ENCODE assay signal across 1 cellular context in genomic region chr4:147617173-147617840, GRCh38.
TF ChIP-seq lines count a peak whose summit lies in the region.

Gene TMEM184C (plus strand): TSS chr4:147617397. CDS start chr4:147617957, 560 bp downstream.

TF ChIP-seq in K562, 482 proteins besides CTCF, POLR2A, EP300 and RAD21 (continued from another document and continues in another):
- no peak for TF ChIP-seq ZNF318 (IDR thresholded peaks at IDR 0.05; ENCODE audit: borderline replicate concordance in 1 of 2, low read depth in 1 of 2)
- no peak for TF ChIP-seq E2F1 (CRISPR knock-in tag; IDR thresholded peaks at IDR 0.05)
- peak in 1 of 2 experiments; percentile 66 for TF ChIP-seq E2F6 (IDR thresholded peaks at IDR 0.05; ENCODE audit: borderline replicate concordance in 1 of 2, extremely low read depth in 1 of 2, insufficient read depth in 1 of 2, insufficient read length in 1 of 2, low read depth in 1 of 2, low read length in 1 of 2, poor library complexity in 1 of 2, severe bottlenecking in 1 of 2)
- TF ChIP-seq SUPT5H (IDR thresholded peaks at IDR 0.05): peak; percentile 87
- TF ChIP-seq NFATC3 (IDR thresholded peaks at IDR 0.05): no peak
- no peak for TF ChIP-seq ZNF408 (CRISPR knock-in tag; IDR thresholded peaks at IDR 0.05; ENCODE audit: low read depth)
- 0 out of 2 replicates have a peak, but pooled peaks have one; percentile 11 for TF ChIP-seq ATF3 (IDR thresholded peaks at IDR 0.05)
- TF ChIP-seq ATF3 (CRISPR knock-in tag; conservative IDR thresholded peaks at IDR 0.05): no peak
- TF ChIP-seq TAF7 (tag; IDR thresholded peaks at IDR 0.05): 0 out of 2 replicates have a peak, but pooled peaks have one; percentile 40
- TF ChIP-seq TFAM (CRISPR knock-in tag; conservative IDR thresholded peaks at IDR 0.05): no peak
- TF ChIP-seq TRIM24 (IDR thresholded peaks at IDR 0.05): peak in 1 of 2 experiments; percentile 85; a peak in 2 of 4 replicates
- TF ChIP-seq GABPB2 (CRISPR knock-in tag; conservative IDR thresholded peaks at IDR 0.05): no peak
- no peak for TF ChIP-seq POLR2AphosphoS2 (IDR thresholded peaks at IDR 0.05; ENCODE audit: low read length)
- TF ChIP-seq ZNF407 (IDR thresholded peaks at IDR 0.05; ENCODE audit: low read depth): no peak
- peak; percentile 73 for TF ChIP-seq ASH1L (IDR thresholded peaks at IDR 0.05; ENCODE audit: borderline replicate concordance, low read depth, partially characterized antibody)
- TF ChIP-seq ZNF347 (CRISPR knock-in tag; IDR thresholded peaks at IDR 0.05; ENCODE audit: low read depth): no peak
- no peak for TF ChIP-seq PTRF (tag; IDR thresholded peaks at IDR 0.05)
- TF ChIP-seq ZNF134 (CRISPR knock-in tag; conservative IDR thresholded peaks at IDR 0.05): no peak
- peak; percentile 84 for TF ChIP-seq TFAP4 (CRISPR knock-in tag; IDR thresholded peaks at IDR 0.05; ENCODE audit: borderline replicate concordance)
- TF ChIP-seq ZNF133 (CRISPR knock-in tag; IDR thresholded peaks at IDR 0.05): no peak
- no peak for TF ChIP-seq FOXP4 (CRISPR knock-in tag; IDR thresholded peaks at IDR 0.05; ENCODE audit: borderline replicate concordance)
- TF ChIP-seq HNRNPLL (IDR thresholded peaks at IDR 0.05; ENCODE audit: low read depth, low read length, poor library complexity, severe bottlenecking): peak; percentile 89
- no peak for TF ChIP-seq POU5F1 (IDR thresholded peaks at IDR 0.05; ENCODE audit: borderline replicate concordance, low read depth, low read length, partially characterized antibody)
- peak; percentile 53; the same call in 1 of the 2 replicates for TF ChIP-seq MBD2 (IDR thresholded peaks at IDR 0.05; ENCODE audit: borderline replicate concordance, low read depth)
- TF ChIP-seq ZNF253 (CRISPR knock-in tag; conservative IDR thresholded peaks at IDR 0.05): no peak
- TF ChIP-seq ZSCAN32 (CRISPR knock-in tag; IDR thresholded peaks at IDR 0.05): no peak
